In genomic region chr16:4494746-4495490, GRCh38 we compare ENCODE assay signal across 10 cellular contexts. TPM values are rescaled to one million over a fixed set of nuclear protein-coding genes. Genes with fewer than 3 reads are reported as not detected.
DNase-seq lines count a peak whose midpoint lies in the region; ATAC-seq and TF ChIP-seq lines count a peak whose summit lies in the region.
"Had no signal": no experiment of that assay in that cellular context is flagged by ENCODE, and none has a peak within 500 bp of the region (broad histone marks: within the 10 kb centered on the region; RNA-seq: fewer than 3 reads in every experiment).

No MANE protein-coding gene starts in this region.

- H3K9me1 ChIP-seq in IMR-90 (ENCODE audit: insufficient read depth, low read length), result peaks cover 27% of the 10 kb centered on the region

- H3K18ac ChIP-seq in IMR-90 (ENCODE audit: low read depth, low read length) (peak overlapping the region; percentile 56; the same call in 1 of the 2 replicates), mesendoderm (ENCODE audit: low read length) (no peak overlapping the region)

- H4K8ac ChIP-seq in IMR-90 (ENCODE audit: low read depth in 2 of 2, low read length in 2 of 2) (peak overlapping the region; percentile 32 to 80; a peak in 3 of 4 replicates), mesendoderm (ENCODE audit: low read depth, low read length) (no peak overlapping the region)

- dilution Hi-C loops in IMR-90 (cut with HindIII; ENCODE audit: low sequenced_read_pairs, unreplicated experiment), result no loop called here

- TF ChIP-seq RAD21 in IMR-90 (IDR thresholded peaks at IDR 0.05; ENCODE audit: low read length), result no peak

- no peak overlapping the region for H3K9ac ChIP-seq in IMR-90 (ENCODE audit: low read depth, low read length)
- no peak overlapping the region for H3K9ac ChIP-seq in mesendoderm (ENCODE audit: low read length)

- H2AFZ ChIP-seq in IMR-90 (replicated peaks; ENCODE audit: low read length, poor library complexity), result no peak overlapping the region

- H4K91ac ChIP-seq in IMR-90 (ENCODE audit: insufficient read depth, low read depth, low read length), result peak overlapping the region; percentile 76

- H3K56ac ChIP-seq in IMR-90 (ENCODE audit: extremely low read depth, insufficient read depth, low read length) (peak overlapping the region; percentile 76; the same call in 1 of the 2 replicates), mesendoderm (ENCODE audit: low read length) (no peak overlapping the region)

- no peaks in the 10 kb centered on the region for H3K9me3 Mint-ChIP-seq in CD4-positive, alpha-beta memory T cell

- H4K20me1 ChIP-seq in IMR-90 (ENCODE audit: insufficient read depth, low read length), result peaks cover 2% of the 10 kb centered on the region; the same call in 1 of the 2 replicates

- POLR2A ChIA-PET in CD4-positive, alpha-beta memory T cell (lab: Charles Lee; ENCODE audit: partially characterized antibody), result interaction anchor here (1.4 to 2.3 kb wide), 3 partner anchors 10 to 19 kb away, joined by 5 to 10 read pairs (median 9); partner anchors contain the start of gene HMOX2
- POLR2A ChIA-PET in IMR-90 (lab: Charles Lee; ENCODE audit: unreplicated experiment), result no interaction called here

- H3K27ac Mint-ChIP-seq in CD4-positive, alpha-beta memory T cell, result peak overlapping the region in 6 of 7 donors; percentile 63 to 83 (median 76)

- in situ Hi-C loops in IMR-90 (cut with MboI; ENCODE audit: low sequenced_read_pairs), result no loop called here

- intact Hi-C loops in CD4-positive, alpha-beta memory T cell (cut with micrococcal nuclease), result no loop called here
- intact Hi-C loops in IMR-90 (cut with micrococcal nuclease), result no loop called here

- peak overlapping the region; percentile 95 for H2BK20ac ChIP-seq in IMR-90 (ENCODE audit: low read depth, low read length)

- H2BK5ac ChIP-seq in IMR-90 (ENCODE audit: low read depth, low read length, poor library complexity, severe bottlenecking) (peak overlapping the region; percentile 95), mesendoderm (ENCODE audit: low read length) (no peak overlapping the region)

- H3K4me2 ChIP-seq in IMR-90 (ENCODE audit: low read depth, low read length), result no peak overlapping the region; the same call in 1 of the 2 replicates
- H3K4me2 ChIP-seq in mesendoderm (ENCODE audit: low read length), result no peak overlapping the region

- peak overlapping the region; percentile 89 for H2BK120ac ChIP-seq in IMR-90 (ENCODE audit: low read depth, low read length)
- H2BK120ac ChIP-seq in mesendoderm (ENCODE audit: low read depth, low read length), result no peak overlapping the region

- no peaks in the 10 kb centered on the region for H3K27me3 Mint-ChIP-seq in CD4-positive, alpha-beta memory T cell

- H3K4me3 Mint-ChIP-seq in CD4-positive, alpha-beta memory T cell, result peak overlapping the region in 2 of 8 donors; percentile 20 to 44

- TF ChIP-seq POLR2A in IMR-90 (IDR thresholded peaks at IDR 0.05; ENCODE audit: low read depth, low read length), result no peak

- H3K79me1 ChIP-seq in IMR-90 (ENCODE audit: low read depth in 1 of 2, low read length in 2 of 2) (peaks cover 39 to 91% of the 10 kb centered on the region in 2 experiments), mesendoderm (ENCODE audit: low read length) (peaks cover 11% of the 10 kb centered on the region)

- peaks cover 26 to 58% of the 10 kb centered on the region in 2 donors for H3K36me3 Mint-ChIP-seq in CD4-positive, alpha-beta memory T cell

- H3K23ac ChIP-seq in IMR-90 (ENCODE audit: low read depth, low read length) (peak overlapping the region; percentile 73), mesendoderm (ENCODE audit: low read length) (no peak overlapping the region)

- no peak for DNase-seq in CD4-positive, alpha-beta memory T cell
- DNase-seq in IMR-90, result peak; percentile 86
- peak; percentile 62 to 85 for DNase-seq in cardiac fibroblast (ENCODE audit: low read depth in 2 of 2)
- peak; percentile 87 for DNase-seq in mesendoderm
- DNase-seq: NCI-H2081 had no signal

- peaks cover 84% of the 10 kb centered on the region for H3K4me1 ChIP-seq in CD4-positive, alpha-beta memory T cell (ENCODE audit: insufficient read depth, low read length)
- H3K4me1 ChIP-seq in IMR-90 (ENCODE audit: control insufficient read depth, insufficient read depth, low read length) (peaks cover 20% of the 10 kb centered on the region), mesendoderm (ENCODE audit: control insufficient read depth, low read depth, low read length) (no peaks in the 10 kb centered on the region)

- peak overlapping the region; percentile 59; the same call in 2 of the 3 replicates for H2BK15ac ChIP-seq in IMR-90 (ENCODE audit: low read depth, low read length)
- H2BK15ac ChIP-seq in mesendoderm (replicated peaks; ENCODE audit: low read depth), result no peak overlapping the region

- H3K79me2 ChIP-seq in mesendoderm (ENCODE audit: control insufficient read depth, insufficient read depth, low read length), result peaks cover 2% of the 10 kb centered on the region

- H2AK9ac ChIP-seq in IMR-90 (replicated peaks; ENCODE audit: low read depth, low read length, poor library complexity), result peak overlapping the region; percentile 35

- no peak overlapping the region for H3K4me3 ChIP-seq in CD4-positive, alpha-beta memory T cell (ENCODE audit: low read length in 2 of 2)
- H3K4me3 ChIP-seq in IMR-90 (ENCODE audit: insufficient read depth, low read depth, low read length), result no peak overlapping the region
- no peak overlapping the region for H3K4me3 ChIP-seq in cardiac fibroblast (replicated peaks in 1 of 2; ENCODE audit: low read depth in 2 of 2, low read length in 2 of 2)
- no peak overlapping the region for H3K4me3 ChIP-seq in mesendoderm (ENCODE audit: low read length)
- H3K4me3 ChIP-seq: SK-N-MC had no signal

- CTCF ChIA-PET in CD4-positive, alpha-beta memory T cell (lab: Charles Lee; ENCODE audit: partially characterized antibody), result interaction anchor here (21.5 kb wide), 1 partner anchor 9 kb away, joined by 343 read pairs; no protein-coding TSS in a partner anchor
- CTCF ChIA-PET in IMR-90 (lab: Yijun Ruan, JAX), result interaction anchor here (0.5 kb wide), 1 partner anchor 122 kb away, joined by 4 read pairs; no protein-coding TSS in a partner anchor

- no peaks in the 10 kb centered on the region for H3K27me3 ChIP-seq in CD4-positive, alpha-beta memory T cell (ENCODE audit: insufficient read depth, low read length)
- H3K27me3 ChIP-seq in IMR-90 (ENCODE audit: control insufficient read depth, insufficient read depth, low read length), result no peaks in the 10 kb centered on the region
- no peaks in the 10 kb centered on the region for H3K27me3 ChIP-seq in mesendoderm (ENCODE audit: insufficient read depth, low read length, poor library complexity)

- peaks cover 57 to 86% (median 73%) of the 10 kb centered on the region in 4 donors for H3K4me1 Mint-ChIP-seq in CD4-positive, alpha-beta memory T cell

- H3K4ac ChIP-seq in IMR-90 (ENCODE audit: low read depth, low read length) (peak overlapping the region; percentile 90), mesendoderm (ENCODE audit: low read depth, low read length) (no peak overlapping the region)

- TF ChIP-seq CTCF in IMR-90 (conservative IDR thresholded peaks at IDR 0.05; ENCODE audit: low read depth, low read length) (no peak), cardiac fibroblast (IDR thresholded peaks at IDR 0.05; ENCODE audit: low read depth, low read length) (no peak)

- H3K27ac ChIP-seq in CD4-positive, alpha-beta memory T cell (ENCODE audit: low read depth, low read length), result peak overlapping the region; percentile 13
- peak overlapping the region; percentile 50 for H3K27ac ChIP-seq in IMR-90 (ENCODE audit: insufficient read depth, low read length)
- no peak overlapping the region for H3K27ac ChIP-seq in mesendoderm (ENCODE audit: low read depth, low read length)
- H3K27ac ChIP-seq: SK-N-MC had no signal

- peak overlapping the region; percentile 88 for H3K14ac ChIP-seq in IMR-90 (replicated peaks; ENCODE audit: low read depth, low read length)

- H3K36me3 ChIP-seq in CD4-positive, alpha-beta memory T cell (ENCODE audit: insufficient read depth, low read length), result peaks cover 12% of the 10 kb centered on the region
- no peaks in the 10 kb centered on the region; the same call in 1 of the 2 replicates for H3K36me3 ChIP-seq in IMR-90 (ENCODE audit: control insufficient read depth, insufficient read depth, low read length)
- H3K36me3 ChIP-seq in mesendoderm (ENCODE audit: control insufficient read depth, insufficient read depth, low read length), result no peaks in the 10 kb centered on the region

- no TSS peak for BruUV-seq in IMR-90 (replicated peaks; lab: Mats Ljungman, UMichigan)

- H2AK5ac ChIP-seq in IMR-90 (ENCODE audit: low read depth, low read length), result peak overlapping the region; percentile 95
- no peak overlapping the region for H2AK5ac ChIP-seq in mesendoderm (ENCODE audit: low read length)

- no CpG with 5 or more reads among the region's 6 CpGs for WGBS in IMR-90 (ENCODE audit: extremely low coverage in 2 of 2, insufficient read length in 1 of 2), 2 experiments
- no CpG with 5 or more reads among the region's 6 CpGs for WGBS in mesendoderm (ENCODE audit: extremely low coverage, insufficient coverage, low lambda C conversion rate)

- peak overlapping the region; percentile 31; the same call in 1 of the 2 replicates for H4K5ac ChIP-seq in IMR-90 (ENCODE audit: low read depth, low read length)
- no peak overlapping the region for H4K5ac ChIP-seq in mesendoderm (ENCODE audit: low read length)

- no peaks in the 10 kb centered on the region for H3K9me3 ChIP-seq in CD4-positive, alpha-beta memory T cell (ENCODE audit: control insufficient read depth in 1 of 2, low read length in 2 of 2)
- no peaks in the 10 kb centered on the region for H3K9me3 ChIP-seq in IMR-90 (ENCODE audit: control insufficient read depth, insufficient read depth, low read length)

- peak; percentile 73 for ATAC-seq in IMR-90 (ENCODE audit: low read depth)
- ATAC-seq in GM21381 (IDR thresholded peaks at IDR 0.05; ENCODE audit: unreplicated experiment), result no peak
- ATAC-seq in HG03342 (IDR thresholded peaks at IDR 0.05; ENCODE audit: unreplicated experiment), result no peak
- no peak for ATAC-seq in HG03469 (IDR thresholded peaks at IDR 0.05; ENCODE audit: unreplicated experiment)
- no peak for ATAC-seq in GM19452 (IDR thresholded peaks at IDR 0.05; ENCODE audit: unreplicated experiment)

RNA-seq across cellular contexts. Expression of gene HMOX2, which starts 18.7 kb away (rescaled TPM):
- 10 to 100 TPM; 64.1 to 72.4 TPM for total RNA-seq in CD4-positive, alpha-beta memory T cell
- polyA plus RNA-seq in CD4-positive, alpha-beta memory T cell, result 100 to 1,000 TPM; 164 to 206 TPM
- 91.1 and 98.8 TPM in 2 replicates for total RNA-seq in IMR-90 (2012; rRNA removed)
- 93.9 and 109 TPM in 2 replicates for polyA plus RNA-seq in IMR-90 (2012; rRNA removed)
- 80.5 and 83.7 TPM in 2 replicates for polyA plus RNA-seq in IMR-90 (2012; cell fraction: cytosol; rRNA removed)
- 50.5 and 52.2 TPM in 2 replicates for polyA plus RNA-seq in IMR-90 (2012; cell fraction: nucleus; rRNA removed; ENCODE audit: low replicate concordance)
- 37.2 TPM for polyA plus RNA-seq in mesendoderm (2013, experiment 1 of 2)
- polyA plus RNA-seq in mesendoderm (2013, experiment 2 of 2), result 36.2 TPM

RNA-seq across cellular contexts. Expression of gene NMRAL1, which starts 20.5 kb away (rescaled TPM):
- 10 to 100 TPM; 61.6 to 61.8 TPM for total RNA-seq in CD4-positive, alpha-beta memory T cell
- polyA plus RNA-seq in CD4-positive, alpha-beta memory T cell, result 10 to 100 TPM; 55.1 to 65.7 TPM
- total RNA-seq in IMR-90 (2012; rRNA removed), result 67.6 and 73.6 TPM in 2 replicates
- polyA plus RNA-seq in IMR-90 (2012; rRNA removed), result 48.6 and 52.4 TPM in 2 replicates
- 62.4 and 64.5 TPM in 2 replicates for polyA plus RNA-seq in IMR-90 (2012; cell fraction: cytosol; rRNA removed)
- 50.0 and 61.0 TPM in 2 replicates for polyA plus RNA-seq in IMR-90 (2012; cell fraction: nucleus; rRNA removed; ENCODE audit: low replicate concordance)
- polyA plus RNA-seq in mesendoderm (2013, experiment 1 of 2), result 67.1 TPM
- 67.6 TPM for polyA plus RNA-seq in mesendoderm (2013, experiment 2 of 2)

RNA-seq across cellular contexts. Expression of gene CDIP1, which starts 43.7 kb away (rescaled TPM):
- total RNA-seq in CD4-positive, alpha-beta memory T cell, result 10 to 100 TPM; 19.0 to 21.1 TPM
- 10 to 100 TPM; 10.2 to 15.7 TPM for polyA plus RNA-seq in CD4-positive, alpha-beta memory T cell
- 4.2 and 4.8 TPM in 2 replicates for total RNA-seq in IMR-90 (2012; rRNA removed)
- polyA plus RNA-seq in IMR-90 (2012; rRNA removed), result 14.6 and 15.8 TPM in 2 replicates
- polyA plus RNA-seq in IMR-90 (2012; cell fraction: cytosol; rRNA removed), result 16.9 and 19.7 TPM in 2 replicates
- polyA plus RNA-seq in IMR-90 (2012; cell fraction: nucleus; rRNA removed; ENCODE audit: low replicate concordance), result 14.2 and 20.5 TPM in 2 replicates
- polyA plus RNA-seq in mesendoderm (2013, experiment 1 of 2), result 27.3 TPM
- polyA plus RNA-seq in mesendoderm (2013, experiment 2 of 2), result 28.1 TPM

Comparison
In these comparisons a context has a peak if more than half of its experiments do, and no peak if none do; other contexts are left out.
1. DNase-seq: peak in IMR-90 (single experiment), cardiac fibroblast (2 of 2) and mesendoderm (single experiment); none in CD4-positive, alpha-beta memory T cell (0 of 5).